ENCODE assay signal across 8 cellular contexts in genomic region chr1:1629430-1630190, GRCh38. TPM values are rescaled to one million over a fixed set of nuclear protein-coding genes. Genes with fewer than 3 reads are reported as not detected.
DNase-seq lines count a peak whose midpoint lies in the region; FAIRE-seq and TF ChIP-seq lines count a peak whose summit lies in the region.

No MANE protein-coding gene starts in this region.

- H3K9me3 Mint-ChIP-seq in endothelial cell (ENCODE audit: unreplicated experiment), result no peaks in the 10 kb centered on the region

- H3K27me3 ChIP-seq in GM06990 (replicated peaks; ENCODE audit: control insufficient read depth, insufficient read depth, low read length), result no peaks in the 10 kb centered on the region; the same call in 1 of the 2 replicates

- peak; percentile 42 for DNase-seq in GM06990 (ENCODE audit: extremely low read depth, insufficient read length)
- peak; percentile 57 for DNase-seq in activated CD4-positive, alpha-beta T cell treated with anti-CD3 and anti-CD28 coated beads for 1 hour
- peak; percentile 72 for DNase-seq in effector CD4-positive, alpha-beta T cell
- DNase-seq in stimulated activated CD4-positive, alpha-beta T cell treated with anti-CD3 and anti-CD28 coated beads, Interleukin-2, amount 100 ng/mL, for 4 hours (ENCODE audit: low read depth), result peak; percentile 72
- no peak for DNase-seq in Kasumi-1 (lab: John Stamatoyannopoulos, UW)
- no peak for DNase-seq in cerebellum (ENCODE audit: low spot score)
- no peak for DNase-seq in D721Med (ENCODE audit: insufficient read length, low spot score)
- no peak for DNase-seq in endothelial cell (ENCODE audit: low spot score)

- FAIRE-seq in D721Med (lab: Jason Lieb, UNC), result no peak

- peak overlapping the region; percentile 25 for H3K4me3 ChIP-seq in GM06990 (replicated peaks; ENCODE audit: low read depth, low read length)

- no peaks in the 10 kb centered on the region for H3K36me3 ChIP-seq in GM06990 (ENCODE audit: control insufficient read depth, insufficient read depth, low read length)

- no peaks in the 10 kb centered on the region for H3K36me3 Mint-ChIP-seq in endothelial cell (ENCODE audit: low read depth, unreplicated experiment)

- H3K27ac Mint-ChIP-seq in endothelial cell (ENCODE audit: unreplicated experiment), result no peak overlapping the region

- TF ChIP-seq CTCF in GM06990 (IDR thresholded peaks at IDR 0.05; ENCODE audit: insufficient read depth, low read length, poor library complexity, severe bottlenecking), result no peak
- TF ChIP-seq CTCF in D721Med (IDR thresholded peaks at IDR 0.05; ENCODE audit: insufficient read depth, missing control alignments), result no peak
- no peak for TF ChIP-seq CTCF in endothelial cell (IDR thresholded peaks at IDR 0.05; ENCODE audit: unreplicated experiment)

- H3K4me1 Mint-ChIP-seq in endothelial cell (ENCODE audit: unreplicated experiment), result no peaks in the 10 kb centered on the region

- no peak overlapping the region for H3K4me3 Mint-ChIP-seq in endothelial cell (ENCODE audit: unreplicated experiment)

- peaks cover 1% of the 10 kb centered on the region for H3K27me3 Mint-ChIP-seq in endothelial cell (ENCODE audit: unreplicated experiment)

RNA-seq across cellular contexts. Expression of gene MMP23B, which starts 2.4 kb away (rescaled TPM):
- 0.64 TPM for total RNA-seq in cerebellum
- 26.7 TPM for total RNA-seq in endothelial cell (ENCODE audit: unreplicated experiment)

RNA-seq across cellular contexts. Expression of gene MIB2, which starts 14.3 kb away (rescaled TPM):
- 44.6 TPM for total RNA-seq in cerebellum
- total RNA-seq in endothelial cell (ENCODE audit: unreplicated experiment), result 84.4 TPM

RNA-seq across cellular contexts. Expression of gene CDK11B, which starts 29.2 kb away (rescaled TPM):
- 5.4 TPM for total RNA-seq in cerebellum
- 71.0 TPM for total RNA-seq in endothelial cell (ENCODE audit: unreplicated experiment)

RNA-seq across cellular contexts. Expression of gene FNDC10, which starts 29.7 kb away (rescaled TPM):
- total RNA-seq in cerebellum, result 2.3 TPM
- 11.6 TPM for total RNA-seq in endothelial cell (ENCODE audit: unreplicated experiment)

RNA-seq across cellular contexts. Expression of gene SSU72, which starts 54.9 kb away (rescaled TPM):
- total RNA-seq in cerebellum (35.7 TPM), endothelial cell (ENCODE audit: unreplicated experiment) (114 TPM)

Comparison
In these comparisons a context has a peak if more than half of its experiments do, and no peak if none do; other contexts are left out.
1. DNase-seq: peak in GM06990 (single experiment), activated CD4-positive, alpha-beta T cell treated with anti-CD3 and anti-CD28 coated beads for 1 hour (single experiment), effector CD4-positive, alpha-beta T cell (single experiment) and stimulated activated CD4-positive, alpha-beta T cell treated with anti-CD3 and anti-CD28 coated beads, Interleukin-2, amount 100 ng/mL, for 4 hours (single experiment); none in Kasumi-1 (0 of 2), cerebellum (single experiment), D721Med (single experiment) and endothelial cell (single experiment).
2. RNA of gene MMP23B, which starts 2.4 kb away (total RNA-seq): 26.7 TPM in endothelial cell (single experiment); 0.64 TPM in cerebellum (single experiment); every median in the first group is over 10 times any median in the second.
3. RNA of gene CDK11B, which starts 29.2 kb away (total RNA-seq): 71.0 TPM in endothelial cell (single experiment); 5.4 TPM in cerebellum (single experiment); every median in the first group is over 10 times any median in the second.